19 cellular contexts compared by ENCODE assay signal in the genomic region with DNA sequence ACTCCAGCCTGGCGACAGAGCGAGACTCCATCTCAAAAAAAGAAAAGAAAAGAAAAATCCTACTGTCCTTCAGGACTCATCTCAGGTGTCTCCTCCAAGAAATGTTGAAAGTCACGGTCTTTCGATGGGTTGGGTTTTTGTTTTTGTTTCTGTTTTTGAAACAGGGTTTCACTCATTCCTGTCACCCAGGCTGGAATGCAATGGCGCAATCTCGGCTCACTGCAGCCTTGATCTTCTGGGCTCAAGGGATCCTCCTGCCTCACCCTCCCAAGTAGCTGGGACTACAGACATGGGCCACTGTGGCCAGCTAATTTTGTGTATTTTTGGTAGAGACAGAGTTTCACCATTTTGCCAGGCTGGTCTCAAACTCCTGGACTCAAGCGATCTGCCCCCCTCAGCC.
"Had no signal": no experiment of that assay in that cellular context is flagged by ENCODE, and none has a peak within 500 bp of the region (broad histone marks: within the 10 kb centered on the region; RNA-seq: fewer than 3 reads in every experiment).

No MANE protein-coding gene starts in this region.

- ATAC-seq: foreskin keratinocyte, left cardiac atrium, lower lobe of right lung, pancreas, sciatic nerve had no signal

- H3K27ac Mint-ChIP-seq: progenitor cell of endocrine pancreas had no signal

- H3K36me3 Mint-ChIP-seq: naive B cell had no signal

- DNase-seq: effector memory CD4-positive, alpha-beta T cell; foreskin keratinocyte; kidney; left cardiac atrium; left ventricle myocardium inferior; lower lobe of right lung; mesenchymal stem cell; midbrain; naive B cell; occipital lobe; pancreas; small intestine; stimulated activated CD4-positive, alpha-beta T cell treated with anti-CD3 and anti-CD28 coated beads, Interleukin-12 subunit alpha, Interleukin-12 subunit beta, amount 100 ng/mL, for 4 hours; stimulated activated naive CD4-positive, alpha-beta T cell treated with Interleukin-2 at 50 U/mL for 16 hours; tibial artery had no signal

- H3K9me3 Mint-ChIP-seq: naive B cell, nephron had no signal

- H3K9me3 ChIP-seq: left ventricle myocardium inferior, lower lobe of right lung, pancreas, tibial artery had no signal

- H3K4me2 ChIP-seq: hepatocyte had no signal

- H3K4me1 ChIP-seq: foreskin keratinocyte had no signal

- H3K27me3 ChIP-seq: hepatocyte, pancreas, tibial artery had no signal

- FAIRE-seq: kidney, pancreas, small intestine had no signal

- H3K27ac ChIP-seq: foreskin keratinocyte, left ventricle myocardium inferior, lower lobe of right lung, pancreas, tibial artery had no signal

- H3K4me3 ChIP-seq: hepatocyte, left ventricle myocardium inferior, lower lobe of right lung, pancreas, tibial artery had no signal

- H3K36me3 ChIP-seq: left ventricle myocardium inferior, lower lobe of right lung, pancreas had no signal
